In the genomic region with DNA sequence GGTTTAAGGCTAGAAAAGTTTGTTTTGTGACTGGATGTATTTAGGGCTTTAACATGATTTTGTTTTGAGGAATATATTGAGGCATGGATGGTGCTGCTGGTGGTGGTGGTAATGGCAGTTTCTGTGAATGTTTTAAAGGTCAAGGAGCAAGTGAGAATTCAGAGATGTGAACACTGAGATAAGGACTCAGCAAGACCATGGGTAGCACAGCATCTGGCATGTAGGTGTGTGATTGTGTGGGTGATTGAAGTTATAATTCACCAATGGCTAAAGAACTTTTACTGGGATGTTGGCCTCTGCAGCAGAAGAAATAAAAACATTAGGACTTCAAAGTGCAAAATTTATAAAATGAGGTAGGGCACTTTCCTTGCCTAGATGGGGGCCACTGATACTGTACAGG, we compare ENCODE assay signal across 10 cellular contexts.
DNase-seq lines count a peak whose midpoint lies in the region; ATAC-seq and TF ChIP-seq lines count a peak whose summit lies in the region.
"Had no signal": no experiment of that assay in that cellular context is flagged by ENCODE, and none has a peak within 500 bp of the region (broad histone marks: within the 10 kb centered on the region; RNA-seq: fewer than 3 reads in every experiment).

No MANE protein-coding gene starts in this region.

- H3K27me3 Mint-ChIP-seq in WTC11 (ENCODE audit: low read depth), result no peaks in the 10 kb centered on the region
- no peaks in the 10 kb centered on the region for H3K27me3 Mint-ChIP-seq in stimulated activated naive B cell treated with anti-CD40 and anti-IgM and Interleukin-4, amounts not matched to agents 10 μg/mL and 1 μg/mL and 100 μg/mL, for 72 hours

- no peaks in the 10 kb centered on the region for H3K36me3 Mint-ChIP-seq in WTC11
- H3K36me3 Mint-ChIP-seq in stimulated activated naive B cell treated with anti-CD40 and anti-IgM and Interleukin-4, amounts not matched to agents 10 μg/mL and 1 μg/mL and 100 μg/mL, for 72 hours, result peaks cover 5 to 32% of the 10 kb centered on the region in 2 donors

- DNase-seq in DMS53 (lab: John Stamatoyannopoulos, UW) (peak; percentile 39), DMS53 treated with DMSO at 0.1 percent for 48 hours (lab: John Stamatoyannopoulos, UW; ENCODE audit: unreplicated experiment) (no peak), WTC11 (ENCODE audit: low spot score) (no peak), fibroblast of the aortic adventitia (ENCODE audit: low read depth) (no peak), DMS79 (lab: John Stamatoyannopoulos, UW) (no peak)
- no peak for DNase-seq in stimulated activated naive B cell treated with anti-CD40 and anti-IgM and Interleukin-4, amounts not matched to agents 10 μg/mL and 1 μg/mL and 100 μg/mL, for 72 hours
- DNase-seq: activated CD8-positive, alpha-beta memory T cell treated with anti-CD3 and anti-CD28 coated beads for 24 hours; stimulated activated CD4-positive, alpha-beta T cell treated with anti-CD3 and anti-CD28 coated beads, Interleukin-4, amount 100 ng/mL, for 1 hour had no signal

- POLR2A ChIA-PET in WTC11 (lab: Charles Lee), result no interaction called here

- H3K4me3 Mint-ChIP-seq in WTC11, result no peak overlapping the region
- peak overlapping the region; percentile 66 to 81 for H3K4me3 Mint-ChIP-seq in stimulated activated naive B cell treated with anti-CD40 and anti-IgM and Interleukin-4, amounts not matched to agents 10 μg/mL and 1 μg/mL and 100 μg/mL, for 72 hours

- H3K4me1 Mint-ChIP-seq in WTC11, result peaks cover 71% of the 10 kb centered on the region
- H3K4me1 Mint-ChIP-seq in stimulated activated naive B cell treated with anti-CD40 and anti-IgM and Interleukin-4, amounts not matched to agents 10 μg/mL and 1 μg/mL and 100 μg/mL, for 72 hours, result peaks cover 59 to 74% of the 10 kb centered on the region in 2 donors

- TF ChIP-seq CTCF in WTC11 (IDR thresholded peaks at IDR 0.05), result no peak
- no peak for TF ChIP-seq CTCF in fibroblast of the aortic adventitia (IDR thresholded peaks at IDR 0.05; ENCODE audit: insufficient read depth, low read length)

- H3K27ac Mint-ChIP-seq in WTC11, result peak overlapping the region; percentile 24
- peak overlapping the region; percentile 89 for H3K27ac Mint-ChIP-seq in stimulated activated naive B cell treated with anti-CD40 and anti-IgM and Interleukin-4, amounts not matched to agents 10 μg/mL and 1 μg/mL and 100 μg/mL, for 72 hours

- CTCF ChIA-PET in WTC11 (lab: Charles Lee), result interaction anchor here (2.9 to 4.0 kb wide), 2 partner anchors 78 to 172 kb away, joined by 18 to 24 read pairs; no protein-coding TSS in a partner anchor

- ATAC-seq in WTC11 (no peak), GM21723 (IDR thresholded peaks at IDR 0.05; ENCODE audit: unreplicated experiment) (no peak), GM21528 (IDR thresholded peaks at IDR 0.05; ENCODE audit: low FRiP score, unreplicated experiment) (no peak)
- no peak for ATAC-seq in stimulated activated naive B cell treated with anti-CD40 and anti-IgM and Interleukin-4, amounts not matched to agents 10 μg/mL and 1 μg/mL and 100 μg/mL, for 72 hours (replicated peaks)

- peak overlapping the region; percentile 60 for H3K4me3 ChIP-seq in fibroblast of the aortic adventitia (ENCODE audit: low read depth, low read length)

- H3K9me3 Mint-ChIP-seq in WTC11, result no peaks in the 10 kb centered on the region
- no peaks in the 10 kb centered on the region for H3K9me3 Mint-ChIP-seq in stimulated activated naive B cell treated with anti-CD40 and anti-IgM and Interleukin-4, amounts not matched to agents 10 μg/mL and 1 μg/mL and 100 μg/mL, for 72 hours

TF ChIP-seq in WTC11, 78 proteins besides CTCF, POLR2A, EP300 and RAD21:
- TF ChIP-seq GRHL2 (CRISPR knock-in tag; IDR thresholded peaks at IDR 0.05; ENCODE audit: insufficient replicate concordance, severe bottlenecking) (no peak), RORB (CRISPR knock-in tag; IDR thresholded peaks at IDR 0.05) (no peak)
TF ChIP-seq in WTC11: peak in this region for 0.
